ENCODE assay signal across 8 cellular contexts in the genomic region with DNA sequence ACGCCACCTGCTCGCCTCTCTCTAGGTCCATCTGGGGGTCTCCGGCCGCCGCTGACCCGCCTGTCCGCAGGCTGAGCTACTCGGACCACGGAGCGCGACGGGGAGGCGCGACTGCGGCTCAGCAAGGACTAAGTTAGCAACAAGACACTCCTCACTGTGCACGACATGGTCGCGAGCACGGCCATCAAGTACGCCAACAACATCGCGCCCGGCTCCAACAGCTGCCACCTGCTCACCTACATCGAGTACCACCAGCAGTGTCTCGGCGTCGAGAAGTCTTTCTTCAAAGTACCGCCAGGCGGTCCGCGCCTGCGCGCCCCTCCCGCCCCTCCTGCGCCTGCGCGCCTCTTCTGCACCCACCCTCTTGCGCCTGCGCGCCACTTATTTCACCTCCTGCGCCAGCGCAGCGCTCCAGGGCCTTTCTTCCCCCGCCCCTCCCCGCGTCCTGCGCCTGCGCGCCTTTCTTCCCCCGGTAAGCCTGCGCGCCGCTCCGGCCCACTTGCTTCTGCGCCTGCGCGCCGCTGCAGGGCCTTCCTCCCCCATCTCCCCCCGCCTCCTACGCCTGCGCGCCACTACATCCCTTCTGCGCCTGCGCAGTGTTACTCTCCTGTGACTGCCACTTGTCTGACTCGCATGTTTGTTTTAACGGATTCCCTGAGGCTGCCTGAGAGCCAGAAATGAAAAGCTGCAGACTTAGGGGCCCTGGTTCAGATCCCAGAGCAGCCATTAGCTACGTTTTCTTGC.
DNase-seq lines count a peak whose midpoint lies in the region; TF ChIP-seq lines count a peak whose summit lies in the region.

No MANE protein-coding gene starts in this region.

- in situ Hi-C loops in SK-MEL-5 (cut with HindIII; ENCODE audit: low pct_unique_long_range_greater_than_20kb, low sequenced_read_pairs), result no loop called here

- CTCF ChIA-PET in HEK293T (lab: Yijun Ruan, JAX), result interaction anchor here (1.3 kb wide), 1 partner anchor 19 kb away, joined by 7 read pairs; no protein-coding TSS in a partner anchor

- DNase-seq in GM04504 (ENCODE audit: low read depth) (peak; percentile 96), HEK293T (ENCODE audit: extremely low spot score) (peak; percentile 100), NAMALWA (ENCODE audit: low spot score) (peak; percentile 99), SK-MEL-5 (ENCODE audit: low read depth, low spot score) (peak; percentile 98), globus pallidus (ENCODE audit: low spot score) (peak; percentile 97), non-pigmented ciliary epithelial cell (ENCODE audit: low read depth) (peak; percentile 92), superior temporal gyrus (ENCODE audit: extremely low spot score) (peak; percentile 95)
- peak; percentile 99 for DNase-seq in activated naive CD4-positive, alpha-beta T cell treated with anti-CD3 and anti-CD28 coated beads, Interleukin-2, amount 50 U/mL, for 16 hours

- POLR2A ChIA-PET in HEK293T (lab: Yijun Ruan, JAX), result interaction anchor here (0.9 to 1.2 kb wide), 5 partner anchors 9 to 870 kb away, joined by 3 to 5 read pairs (median 3); a partner anchor contains a TSS

TF ChIP-seq in HEK293T, 16 proteins besides CTCF, POLR2A, EP300 and RAD21:
- TF ChIP-seq BHLHE40 (IDR thresholded peaks at IDR 0.05; ENCODE audit: borderline replicate concordance) (no peak), FOXK2 (IDR thresholded peaks at IDR 0.05) (no peak), L3MBTL2 (conservative IDR thresholded peaks at IDR 0.05) (peak; percentile 99), SP1 (IDR thresholded peaks at IDR 0.05) (no peak), FOXM1 (IDR thresholded peaks at IDR 0.05; ENCODE audit: borderline replicate concordance) (no peak), NFRKB (IDR thresholded peaks at IDR 0.05) (no peak), LEF1 (IDR thresholded peaks at IDR 0.05; ENCODE audit: borderline replicate concordance) (no peak), SUZ12 (IDR thresholded peaks at IDR 0.05) (no peak), ARNT (IDR thresholded peaks at IDR 0.05) (no peak), TARDBP (IDR thresholded peaks at IDR 0.05) (no peak)
- TF ChIP-seq, protein P1, sequence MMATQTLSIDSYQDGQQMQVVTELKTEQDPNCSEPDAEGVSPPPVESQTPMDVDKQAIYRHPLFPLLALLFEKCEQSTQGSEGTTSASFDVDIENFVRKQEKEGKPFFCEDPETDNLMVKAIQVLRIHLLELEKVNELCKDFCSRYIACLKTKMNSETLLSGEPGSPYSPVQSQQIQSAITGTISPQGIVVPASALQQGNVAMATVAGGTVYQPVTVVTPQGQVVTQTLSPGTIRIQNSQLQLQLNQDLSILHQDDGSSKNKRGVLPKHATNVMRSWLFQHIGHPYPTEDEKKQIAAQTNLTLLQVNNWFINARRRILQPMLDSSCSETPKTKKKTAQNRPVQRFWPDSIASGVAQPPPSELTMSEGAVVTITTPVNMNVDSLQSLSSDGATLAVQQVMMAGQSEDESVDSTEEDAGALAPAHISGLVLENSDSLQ (IDR thresholded peaks at IDR 0.05), result peak; percentile 74
TF ChIP-seq in HEK293T: peak in this region for 2.

Comparison
In these comparisons a context has a peak if more than half of its experiments do, and no peak if none do; other contexts are left out.
1. Peak in every context shown above with its lines: DNase-seq.